In genomic region chr18:26460449-26461091, GRCh38 we compare ENCODE assay signal across 1 cellular context.
TF ChIP-seq lines count a peak whose summit lies in the region.

No MANE protein-coding gene starts in this region.

TF ChIP-seq in GM12878, 131 proteins besides CTCF, POLR2A, EP300 and RAD21 (continued from another document):
- no peak for TF ChIP-seq USF1 (IDR thresholded peaks at IDR 0.05; ENCODE audit: borderline replicate concordance, extremely low read length, insufficient read depth, low read depth, low read length)
- no peak for TF ChIP-seq ZBTB40 (IDR thresholded peaks at IDR 0.05; ENCODE audit: borderline replicate concordance)
- no peak for TF ChIP-seq CREB1 (IDR thresholded peaks at IDR 0.05; ENCODE audit: low read depth)
- TF ChIP-seq TBL1XR1 (IDR thresholded peaks at IDR 0.05; ENCODE audit: low read depth, low read length): 0 out of 2 replicates have a peak, but pooled peaks have one; percentile 50
- no peak for TF ChIP-seq PML (IDR thresholded peaks at IDR 0.05; ENCODE audit: low read length)
- no peak for TF ChIP-seq SP1 (IDR thresholded peaks at IDR 0.05; ENCODE audit: low read depth, low read length)
- TF ChIP-seq DPF2 (IDR thresholded peaks at IDR 0.05): peak; percentile 68; the same call in 1 of the 2 replicates
- peak; percentile 87 for TF ChIP-seq MTA2 (IDR thresholded peaks at IDR 0.05; ENCODE audit: low read depth)
- no peak for TF ChIP-seq BCLAF1 (IDR thresholded peaks at IDR 0.05)
- TF ChIP-seq NFIC (IDR thresholded peaks at IDR 0.05; ENCODE audit: low read depth, low read length): peak; percentile 65
- TF ChIP-seq IRF4 (IDR thresholded peaks at IDR 0.05; ENCODE audit: low read depth, low read length): no peak
- TF ChIP-seq MAX (IDR thresholded peaks at IDR 0.05; ENCODE audit: low read depth, low read length): no peak
- TF ChIP-seq NBN (IDR thresholded peaks at IDR 0.05): peak; percentile 66; the same call in 1 of the 2 replicates
- TF ChIP-seq TCF12 (IDR thresholded peaks at IDR 0.05; ENCODE audit: low read depth, low read length): peak; percentile 77; the same call in 1 of the 2 replicates
- TF ChIP-seq STAT3 (IDR thresholded peaks at IDR 0.05; ENCODE audit: low read depth, low read length): 0 out of 2 replicates have a peak, but pooled peaks have one; percentile 55
- TF ChIP-seq MLLT1 (IDR thresholded peaks at IDR 0.05): 0 out of 2 replicates have a peak, but pooled peaks have one; percentile 48
TF ChIP-seq in GM12878: peak in this region for 36.
